ENCODE assay signal across 12 cellular contexts in the genomic region with DNA sequence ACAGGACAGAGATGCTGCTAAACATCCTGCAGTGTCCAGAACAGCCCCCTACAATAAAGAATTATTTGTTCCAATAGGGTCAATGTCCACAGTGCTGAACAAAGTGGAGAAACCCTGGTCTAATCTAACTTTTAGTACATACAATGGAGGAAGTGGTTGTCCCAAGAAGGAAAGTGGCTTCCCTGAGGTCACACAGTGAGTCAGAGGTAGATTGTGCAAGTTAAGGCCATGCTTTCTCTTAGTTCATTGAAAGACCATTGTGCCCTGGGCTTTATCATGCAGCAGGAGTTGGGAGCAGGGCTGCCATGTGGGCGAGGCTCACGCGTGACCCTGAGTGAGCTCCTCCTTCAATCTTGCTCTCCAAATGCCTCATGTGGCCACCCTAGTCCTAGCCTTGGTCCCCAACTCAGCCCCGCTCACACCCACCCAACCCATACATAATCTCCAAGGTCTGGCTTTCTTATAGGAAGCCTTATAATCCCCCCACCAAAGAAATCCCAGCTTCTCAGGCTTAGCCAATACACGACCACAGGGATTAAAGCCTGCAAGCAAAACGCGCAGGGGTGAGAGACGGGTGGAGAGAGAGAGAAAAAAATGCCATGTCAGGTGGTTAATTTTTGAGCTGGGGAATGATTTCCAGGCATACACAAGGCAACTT. TPM values are rescaled to one million over a fixed set of nuclear protein-coding genes. Genes with fewer than 3 reads are reported as not detected.
DNase-seq lines count a peak whose midpoint lies in the region; ATAC-seq and TF ChIP-seq lines count a peak whose summit lies in the region.
"Had no signal": no experiment of that assay in that cellular context is flagged by ENCODE, and none has a peak within 500 bp of the region (broad histone marks: within the 10 kb centered on the region; RNA-seq: fewer than 3 reads in every experiment).

No MANE protein-coding gene starts in this region.

- peak; percentile 82 to 89 for ATAC-seq in natural killer cell treated with Interleukin-12 subunit alpha and Interleukin-12 subunit beta and Interleukin-15 and Interleukin-18, amount 100 ng/mL, for 72 hours
- ATAC-seq in HG02571 (IDR thresholded peaks at IDR 0.05; ENCODE audit: unreplicated experiment), result no peak
- no peak for ATAC-seq in GM19324 (IDR thresholded peaks at IDR 0.05; ENCODE audit: low FRiP score, unreplicated experiment)
- ATAC-seq in HG03196 (IDR thresholded peaks at IDR 0.05; ENCODE audit: unreplicated experiment), result no peak
- ATAC-seq: Panc1 had no signal

- no peak for TF ChIP-seq CTCF in epithelial cell of esophagus (IDR thresholded peaks at IDR 0.05; ENCODE audit: insufficient read depth, low read depth, low read length, missing control alignments)

- H3K27ac Mint-ChIP-seq in natural killer cell treated with Interleukin-12 subunit alpha and Interleukin-12 subunit beta and Interleukin-15 and Interleukin-18, amount 100 ng/mL, for 72 hours, result no peak overlapping the region
- H3K27ac Mint-ChIP-seq: memory B cell had no signal

- H3K9me3 Mint-ChIP-seq in natural killer cell treated with Interleukin-12 subunit alpha and Interleukin-12 subunit beta and Interleukin-15 and Interleukin-18, amount 100 ng/mL, for 72 hours, result no peaks in the 10 kb centered on the region

- H3K27me3 Mint-ChIP-seq in natural killer cell treated with Interleukin-12 subunit alpha and Interleukin-12 subunit beta and Interleukin-15 and Interleukin-18, amount 100 ng/mL, for 72 hours, result peaks cover 13 to 15% of the 10 kb centered on the region in 2 donors

- peaks cover 5 to 9% of the 10 kb centered on the region in 2 donors for H3K4me1 Mint-ChIP-seq in natural killer cell treated with Interleukin-12 subunit alpha and Interleukin-12 subunit beta and Interleukin-15 and Interleukin-18, amount 100 ng/mL, for 72 hours (ENCODE audit: low read depth in 2 of 2)
- H3K4me1 Mint-ChIP-seq: memory B cell had no signal

- peaks cover 6% of the 10 kb centered on the region for H3K36me3 Mint-ChIP-seq in natural killer cell treated with Interleukin-12 subunit alpha and Interleukin-12 subunit beta and Interleukin-15 and Interleukin-18, amount 100 ng/mL, for 72 hours

- no peak overlapping the region for H3K4me3 ChIP-seq in epithelial cell of esophagus (ENCODE audit: low read length)
- H3K4me3 ChIP-seq: MG63 had no signal

- no peak overlapping the region for H3K4me3 Mint-ChIP-seq in natural killer cell treated with Interleukin-12 subunit alpha and Interleukin-12 subunit beta and Interleukin-15 and Interleukin-18, amount 100 ng/mL, for 72 hours
- H3K4me3 Mint-ChIP-seq: memory B cell had no signal

- peak; percentile 38 for DNase-seq in H4 (ENCODE audit: low spot score)
- peak; percentile 17 for DNase-seq in RKO (ENCODE audit: low spot score)
- DNase-seq in epithelial cell of esophagus (ENCODE audit: low read depth), result peak; percentile 54
- peak; percentile 65 for DNase-seq in natural killer cell treated with Interleukin-12 subunit alpha and Interleukin-12 subunit beta and Interleukin-15 and Interleukin-18, amount 100 ng/mL, for 72 hours (ENCODE audit: low spot score)
- DNase-seq in NCI-H774 (lab: John Stamatoyannopoulos, UW), result no peak
- DNase-seq: aorta, MG63 had no signal

RNA-seq across cellular contexts. Expression of a gene that starts 19.9 kb away (rescaled TPM):
- 0.12 TPM in 1 of 2 replicates, not detected in the other for total RNA-seq in H4 (2014; rRNA removed; shearing (Covaris generic))
- total RNA-seq in natural killer cell treated with Interleukin-12 subunit alpha and Interleukin-12 subunit beta and Interleukin-15 and Interleukin-18, amount 100 ng/mL, for 72 hours, result under 1 TPM; 0.47 to 0.55 TPM

RNA-seq across cellular contexts. Expression of a gene that starts 57.9 kb away (rescaled TPM):
- total RNA-seq in H4 (2014; rRNA removed; shearing (Covaris generic)), result 15.7 and 17.0 TPM in 2 replicates
- 10 to 100 TPM; 14.1 to 16.8 TPM for total RNA-seq in natural killer cell treated with Interleukin-12 subunit alpha and Interleukin-12 subunit beta and Interleukin-15 and Interleukin-18, amount 100 ng/mL, for 72 hours

Comparison
In these comparisons a context has a peak if more than half of its experiments do, and no peak if none do; other contexts are left out.
1. ATAC-seq: peak in natural killer cell treated with Interleukin-12 subunit alpha and Interleukin-12 subunit beta and Interleukin-15 and Interleukin-18, amount 100 ng/mL, for 72 hours (2 of 2); none in HG02571 (single experiment), GM19324 (single experiment) and HG03196 (single experiment).